In genomic region chr3:140748171-140748570, GRCh38 we compare ENCODE assay signal across 24 cellular contexts.
"Had no signal": no experiment of that assay in that cellular context is flagged by ENCODE, and none has a peak within 500 bp of the region (broad histone marks: within the 10 kb centered on the region; RNA-seq: fewer than 3 reads in every experiment).

No MANE protein-coding gene starts in this region.

- H3K27ac Mint-ChIP-seq: dendritic cell treated with granulocyte-macrophage colony-stimulating factor and Interleukin-4, amounts not matched to agents 40 ng/mL and 50 ng/mL, for 4 days; effector memory CD8-positive, alpha-beta T cell; endodermal cell; mesothelial cell of epicardium had no signal

- H3K36me3 ChIP-seq: colonic mucosa, esophagus squamous epithelium, gastrocnemius medialis, heart right ventricle, left lung, lower lobe of right lung had no signal

- ATAC-seq: effector memory CD8-positive, alpha-beta T cell; gastrocnemius medialis; left lung; left ventricle myocardium superior; mucosa of descending colon had no signal

- H3K27me3 ChIP-seq: colonic mucosa, gastrocnemius medialis, left lung had no signal

- H3K4me1 Mint-ChIP-seq: endodermal cell had no signal

- H3K9me3 Mint-ChIP-seq: dendritic cell treated with granulocyte-macrophage colony-stimulating factor and Interleukin-4, amounts not matched to agents 40 ng/mL and 50 ng/mL, for 4 days; endodermal cell had no signal

- H3K4me3 ChIP-seq: colonic mucosa, esophagus squamous epithelium, gastrocnemius medialis, heart right ventricle, left lung, lower lobe of right lung, mucosa of descending colon had no signal

- H3K4me3 Mint-ChIP-seq: dendritic cell treated with granulocyte-macrophage colony-stimulating factor and Interleukin-4, amounts not matched to agents 40 ng/mL and 50 ng/mL, for 4 days; effector memory CD8-positive, alpha-beta T cell; endodermal cell; mesothelial cell of epicardium had no signal

- H3K4me1 ChIP-seq: colonic mucosa, esophagus squamous epithelium, gastrocnemius medialis, heart right ventricle, left lung, lower lobe of right lung had no signal

- H3K9me3 ChIP-seq: colonic mucosa, esophagus squamous epithelium, gastrocnemius medialis, left lung, lower lobe of right lung, mucosa of descending colon had no signal

- H3K36me3 Mint-ChIP-seq: mesothelial cell of epicardium had no signal

- H3K27ac ChIP-seq: colonic mucosa, epithelial cell of prostate, esophagus squamous epithelium, gastrocnemius medialis, heart right ventricle, left lung, lower lobe of right lung had no signal

- FAIRE-seq: endometrium, islet of Langerhans had no signal

- DNase-seq: colonic mucosa; cortex of kidney; effector CD8-positive, alpha-beta T cell; effector memory CD8-positive, alpha-beta T cell; endodermal cell; erythroblast; esophagus squamous epithelium; foreskin fibroblast; foreskin melanocyte; gastrocnemius medialis; glutamatergic neuron; heart right ventricle; hippocampal formation; left cardiac atrium; left lung; left ventricle myocardium superior; lower lobe of right lung; mesenchymal stem cell; mucosa of descending colon had no signal
